In the genomic region with DNA sequence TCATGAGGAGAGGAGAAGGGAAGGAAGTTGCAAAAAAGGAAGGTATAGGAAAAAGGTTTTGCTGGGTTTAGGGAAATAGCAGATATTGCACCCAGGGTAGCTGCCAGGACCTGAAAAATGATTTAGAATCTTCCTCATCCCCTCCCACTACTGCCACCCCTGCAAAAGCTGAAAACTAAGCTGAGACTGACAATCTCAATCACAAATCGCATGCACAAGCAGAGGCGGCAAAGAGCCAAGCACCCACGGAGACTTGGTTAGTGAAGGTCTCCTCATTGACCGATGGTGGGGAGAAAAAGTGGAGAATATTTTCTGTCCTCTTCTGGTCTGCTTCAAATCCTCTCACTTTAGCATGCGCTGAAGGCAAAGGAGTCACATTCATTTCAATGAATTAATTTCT, we compare ENCODE assay signal across 14 cellular contexts. TPM values are rescaled to one million over a fixed set of nuclear protein-coding genes. Genes with fewer than 3 reads are reported as not detected.
DNase-seq lines count a peak whose midpoint lies in the region; ATAC-seq, FAIRE-seq and TF ChIP-seq lines count a peak whose summit lies in the region.
"Had no signal": no experiment of that assay in that cellular context is flagged by ENCODE, and none has a peak within 500 bp of the region (broad histone marks: within the 10 kb centered on the region; RNA-seq: fewer than 3 reads in every experiment).

No MANE protein-coding gene starts in this region.

- H3K36me3 Mint-ChIP-seq in MCF 10A (ENCODE audit: insufficient read depth, unreplicated experiment) (no peaks in the 10 kb centered on the region), astrocyte (ENCODE audit: low read depth, unreplicated experiment) (no peaks in the 10 kb centered on the region)
- H3K36me3 Mint-ChIP-seq: CD8-positive, alpha-beta memory T cell had no signal

- no peaks in the 10 kb centered on the region for H3K27me3 Mint-ChIP-seq in MCF 10A (ENCODE audit: insufficient read depth, unreplicated experiment)
- H3K27me3 Mint-ChIP-seq in astrocyte (ENCODE audit: low read depth, unreplicated experiment): no peaks in the 10 kb centered on the region

- FAIRE-seq in astrocyte (lab: Jason Lieb, UNC): no peak
- FAIRE-seq: GM19239 had no signal

- H3K9ac ChIP-seq in astrocyte (ENCODE audit: low read length): no peak overlapping the region
- H3K9ac ChIP-seq: BLaER1 had no signal

- H3K27ac Mint-ChIP-seq in MCF 10A (ENCODE audit: low read depth, unreplicated experiment) (peak overlapping the region; percentile 80), astrocyte (ENCODE audit: unreplicated experiment) (peak overlapping the region; percentile 23)
- H3K27ac Mint-ChIP-seq: CD8-positive, alpha-beta memory T cell had no signal

- H3K4me1 Mint-ChIP-seq in MCF 10A (ENCODE audit: insufficient read depth, unreplicated experiment): peaks cover 25% of the 10 kb centered on the region
- H3K4me1 Mint-ChIP-seq in astrocyte (ENCODE audit: low read depth, unreplicated experiment): no peaks in the 10 kb centered on the region
- H3K4me1 Mint-ChIP-seq: CD8-positive, alpha-beta memory T cell had no signal

- DNase-seq in MCF 10A (ENCODE audit: unreplicated experiment) (no peak), breast epithelium (ENCODE audit: low spot score in 2 of 2) (no peak), astrocyte (ENCODE audit: low read depth) (no peak), osteoblast (ENCODE audit: insufficient read length, low spot score, missing footprints) (no peak), esophagus squamous epithelium (lab: John Stamatoyannopoulos, UW) (no peak), DMS 273 (lab: John Stamatoyannopoulos, UW; ENCODE audit: unreplicated experiment) (no peak)
- DNase-seq: AML-193; Caco-2; CD8-positive, alpha-beta memory T cell; GF-D8 had no signal

- WGBS in esophagus squamous epithelium, 2 donors: 94 to 96% methylated on average over 5 of the region's 5 CpGs

- H3K79me2 ChIP-seq in astrocyte (ENCODE audit: insufficient read depth, low read length) (no peaks in the 10 kb centered on the region), osteoblast (ENCODE audit: insufficient read depth, low read length) (no peaks in the 10 kb centered on the region)

- H3K4me2 ChIP-seq in astrocyte (ENCODE audit: low read length) (no peak overlapping the region), osteoblast (ENCODE audit: insufficient read depth, low read length) (no peak overlapping the region)
- H3K4me2 ChIP-seq: BLaER1 had no signal

- H3K27me3 ChIP-seq in breast epithelium (no peaks in the 10 kb centered on the region), astrocyte (ENCODE audit: insufficient read depth, low read length) (no peaks in the 10 kb centered on the region), osteoblast (ENCODE audit: insufficient read depth, low read length) (no peaks in the 10 kb centered on the region), esophagus squamous epithelium (no peaks in the 10 kb centered on the region)
- H3K27me3 ChIP-seq: BLaER1 had no signal

- TF ChIP-seq CTCF in MCF 10A (IDR thresholded peaks at IDR 0.05; ENCODE audit: unreplicated experiment) (no peak), breast epithelium (IDR thresholded peaks at IDR 0.05) (no peak), astrocyte (IDR thresholded peaks at IDR 0.05; ENCODE audit: insufficient read depth, low read depth, low read length) (no peak), osteoblast (IDR thresholded peaks at IDR 0.05; ENCODE audit: extremely low read depth, low read depth, low read length) (no peak), esophagus squamous epithelium (IDR thresholded peaks at IDR 0.05) (no peak)

- H3K9me3 ChIP-seq in breast epithelium (no peaks in the 10 kb centered on the region), astrocyte (ENCODE audit: insufficient read depth, low read depth, low read length) (no peaks in the 10 kb centered on the region), osteoblast (ENCODE audit: low read depth, low read length) (no peaks in the 10 kb centered on the region), esophagus squamous epithelium (no peaks in the 10 kb centered on the region)
- H3K9me3 ChIP-seq: BLaER1, Caco-2 had no signal

- no TSS peak for BruUV-seq in MCF 10A (replicated peaks; lab: Mats Ljungman, UMichigan)

- H3K36me3 ChIP-seq in breast epithelium: no peaks in the 10 kb centered on the region
- no peaks in the 10 kb centered on the region for H3K36me3 ChIP-seq in astrocyte (ENCODE audit: insufficient read depth, low read length)
- no peaks in the 10 kb centered on the region for H3K36me3 ChIP-seq in osteoblast (ENCODE audit: insufficient read depth, low read length)
- no peaks in the 10 kb centered on the region for H3K36me3 ChIP-seq in esophagus squamous epithelium
- H3K36me3 ChIP-seq: BLaER1 had no signal

- H2AFZ ChIP-seq in astrocyte (ENCODE audit: low read depth, low read length) (no peak overlapping the region), osteoblast (ENCODE audit: low read length) (peak overlapping the region; percentile 9)

- H3K9me3 Mint-ChIP-seq in MCF 10A (ENCODE audit: unreplicated experiment): no peaks in the 10 kb centered on the region
- no peaks in the 10 kb centered on the region for H3K9me3 Mint-ChIP-seq in astrocyte (ENCODE audit: unreplicated experiment)
- H3K9me3 Mint-ChIP-seq: CD8-positive, alpha-beta memory T cell had no signal

- intact Hi-C loops in MCF 10A (cut with micrococcal nuclease): no loop called here
- intact Hi-C loops in breast epithelium (cut with DNase I; ENCODE audit: low total_unique reads): no loop called here
- intact Hi-C loops in esophagus squamous epithelium (cut with DNase I): no loop called here

- TF ChIP-seq POLR2A in breast epithelium (IDR thresholded peaks at IDR 0.05) (no peak), esophagus squamous epithelium (IDR thresholded peaks at IDR 0.05) (no peak)

- H4K20me1 ChIP-seq in astrocyte (ENCODE audit: insufficient read depth, low read length) (no peaks in the 10 kb centered on the region), osteoblast (ENCODE audit: insufficient read depth, low read length) (no peaks in the 10 kb centered on the region)
- H4K20me1 ChIP-seq: BLaER1 had no signal

- H3K27ac ChIP-seq in breast epithelium (no peak overlapping the region), astrocyte (ENCODE audit: low read depth, low read length) (no peak overlapping the region), osteoblast (ENCODE audit: low read depth, low read length) (no peak overlapping the region), esophagus squamous epithelium (no peak overlapping the region)
- H3K27ac ChIP-seq: 22Rv1, BLaER1 had no signal

- H3K4me3 Mint-ChIP-seq in MCF 10A (ENCODE audit: unreplicated experiment) (no peak overlapping the region), astrocyte (ENCODE audit: unreplicated experiment) (no peak overlapping the region)
- H3K4me3 Mint-ChIP-seq: CD8-positive, alpha-beta memory T cell had no signal

- no peak overlapping the region for H3K4me3 ChIP-seq in breast epithelium
- no peak overlapping the region for H3K4me3 ChIP-seq in astrocyte (ENCODE audit: insufficient read depth, low read depth, low read length)
- H3K4me3 ChIP-seq in osteoblast (ENCODE audit: insufficient read depth, low read length): no peak overlapping the region
- H3K4me3 ChIP-seq in esophagus squamous epithelium: no peak overlapping the region
- H3K4me3 ChIP-seq: BLaER1 had no signal

- CTCF ChIA-PET in MCF 10A (lab: Yijun Ruan, JAX): interaction anchor here (0.5 to 2.9 kb wide), 5 partner anchors 8 to 197 kb away, joined by 3 to 11 read pairs (median 3); no protein-coding TSS in a partner anchor

- H3K4me1 ChIP-seq in breast epithelium (no peaks in the 10 kb centered on the region), astrocyte (ENCODE audit: insufficient read depth, low read length) (no peaks in the 10 kb centered on the region), osteoblast (ENCODE audit: insufficient read depth, low read length) (peaks cover 4% of the 10 kb centered on the region), esophagus squamous epithelium (no peaks in the 10 kb centered on the region)

- POLR2A ChIA-PET in MCF 10A (lab: Yijun Ruan, JAX): interaction anchor here (0.7 to 2.8 kb wide), 4 partner anchors 8 to 149 kb away, joined by 3 to 22 read pairs (median 4); a partner anchor contains a TSS

- ATAC-seq in GM21717 (IDR thresholded peaks at IDR 0.05; ENCODE audit: unreplicated experiment): no peak

RNA-seq across cellular contexts. Expression of a gene that starts 39.1 kb away (rescaled TPM):
- total RNA-seq in MCF 10A (2022) (60.3 and 64.3 TPM in 2 replicates), breast epithelium (100 to 1,000 TPM; 159 to 227 (median 193) TPM), astrocyte (259 and 301 TPM in 2 replicates), osteoblast (248 and 254 TPM in 2 replicates), esophagus squamous epithelium (10 to 100 TPM; 33.0 to 88.5 (median 53.8) TPM)
